ENCODE assay signal across 13 cellular contexts in the genomic region with DNA sequence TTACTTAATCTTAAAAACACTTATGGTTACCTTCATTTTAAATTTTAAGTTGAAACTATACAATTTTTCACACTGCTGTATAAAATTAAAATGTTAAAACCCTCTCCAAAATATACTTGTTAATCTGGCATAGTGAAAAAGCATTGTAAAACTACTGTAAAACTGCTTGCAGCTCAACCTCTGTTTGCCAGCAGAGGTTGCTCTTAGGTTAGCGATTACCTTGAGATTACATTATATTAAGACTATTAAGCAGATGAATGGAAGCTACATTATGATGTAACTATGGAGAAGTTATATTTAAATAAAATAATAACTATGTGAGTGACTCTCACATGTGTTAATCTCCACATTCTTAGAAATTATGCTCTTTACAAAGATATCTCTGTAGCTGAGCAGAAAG.
DNase-seq lines count a peak whose midpoint lies in the region; ATAC-seq and TF ChIP-seq lines count a peak whose summit lies in the region.
"Had no signal": no experiment of that assay in that cellular context is flagged by ENCODE, and none has a peak within 500 bp of the region (broad histone marks: within the 10 kb centered on the region; RNA-seq: fewer than 3 reads in every experiment).

No MANE protein-coding gene starts in this region.

- no peak overlapping the region for H4K5ac ChIP-seq in mesendoderm (ENCODE audit: low read length)

- no peak overlapping the region for H3K4me3 ChIP-seq in mesendoderm (ENCODE audit: low read length)
- H3K4me3 ChIP-seq: tibial nerve had no signal

- no peak overlapping the region for H3K4me2 ChIP-seq in mesendoderm (ENCODE audit: low read length)

- H2BK5ac ChIP-seq in mesendoderm (ENCODE audit: low read length): no peak overlapping the region

- H2BK15ac ChIP-seq in mesendoderm (replicated peaks; ENCODE audit: low read depth): no peak overlapping the region

- H3K4me1 ChIP-seq in mesendoderm (ENCODE audit: control insufficient read depth, low read depth, low read length): no peaks in the 10 kb centered on the region
- H3K4me1 ChIP-seq: tibial nerve had no signal

- no peak overlapping the region for H3K27ac Mint-ChIP-seq in T-cell
- H3K27ac Mint-ChIP-seq: natural killer cell treated with Interleukin-12 subunit alpha and Interleukin-12 subunit beta and Interleukin-15 and Interleukin-18, amount 100 ng/mL, for 72 hours had no signal

- no peak overlapping the region for H3K27ac ChIP-seq in mesendoderm (ENCODE audit: low read depth, low read length)
- H3K27ac ChIP-seq: tibial nerve had no signal

- no CpG with 5 or more reads among the region's 1 CpG for WGBS in mesendoderm (ENCODE audit: extremely low coverage, insufficient coverage, low lambda C conversion rate)

- CTCF ChIA-PET in T-cell (lab: Charles Lee): no interaction called here

- POLR2A ChIA-PET in T-cell (lab: Charles Lee): no interaction called here

- no peaks in the 10 kb centered on the region for H3K36me3 ChIP-seq in mesendoderm (ENCODE audit: control insufficient read depth, insufficient read depth, low read length)
- H3K36me3 ChIP-seq: tibial nerve had no signal

- ATAC-seq in T-cell (replicated peaks in 1 of 4) (no peak), GM18519 (IDR thresholded peaks at IDR 0.05; ENCODE audit: low FRiP score, unreplicated experiment) (no peak), HG02938 (IDR thresholded peaks at IDR 0.05; ENCODE audit: unreplicated experiment) (no peak)
- ATAC-seq: natural killer cell treated with Interleukin-12 subunit alpha and Interleukin-12 subunit beta and Interleukin-15 and Interleukin-18, amount 100 ng/mL, for 72 hours had no signal

- no peaks in the 10 kb centered on the region for H3K36me3 Mint-ChIP-seq in T-cell

- no peaks in the 10 kb centered on the region for H3K27me3 Mint-ChIP-seq in T-cell
- H3K27me3 Mint-ChIP-seq: natural killer cell treated with Interleukin-12 subunit alpha and Interleukin-12 subunit beta and Interleukin-15 and Interleukin-18, amount 100 ng/mL, for 72 hours had no signal

- no peak overlapping the region for H3K23ac ChIP-seq in mesendoderm (ENCODE audit: low read length)

- H3K18ac ChIP-seq in mesendoderm (ENCODE audit: low read length): no peak overlapping the region

- no peak overlapping the region for H3K4ac ChIP-seq in mesendoderm (ENCODE audit: low read depth, low read length)

- H3K4me1 Mint-ChIP-seq in T-cell: no peaks in the 10 kb centered on the region

- no peak overlapping the region for H3K9ac ChIP-seq in mesendoderm (ENCODE audit: low read length)

- TF ChIP-seq CTCF in LNCAP (IDR thresholded peaks at IDR 0.05): peak; percentile 89

- no peak overlapping the region for H2AK5ac ChIP-seq in mesendoderm (ENCODE audit: low read length)

- no peak overlapping the region for H2BK120ac ChIP-seq in mesendoderm (ENCODE audit: low read depth, low read length)

- H3K56ac ChIP-seq in mesendoderm (ENCODE audit: low read length): no peak overlapping the region

- H4K8ac ChIP-seq in mesendoderm (ENCODE audit: low read depth, low read length): no peak overlapping the region

- DNase-seq in NCI-H1417 (lab: John Stamatoyannopoulos, UW): peak in 2 of 3 experiments; percentile 14 to 61
- DNase-seq in NCI-H1417 treated with DMSO at 0.1 percent for 48 hours (lab: John Stamatoyannopoulos, UW): no peak
- peak; percentile 11 for DNase-seq in astrocyte of the hippocampus (ENCODE audit: low read depth, low spot score)
- DNase-seq in mesendoderm: peak; percentile 23
- DNase-seq in T-cell: no peak
- DNase-seq: activated CD4-positive, alpha-beta T cell treated with anti-CD3 and anti-CD28 coated beads, Interleukin-2, amount 50 U/mL, for 4 hours; anterior cingulate cortex; hippocampal formation had no signal

- peaks cover 3 to 11% (median 6%) of the 10 kb centered on the region in 3 donors for H3K9me3 Mint-ChIP-seq in T-cell

- H3K27me3 ChIP-seq in mesendoderm (ENCODE audit: insufficient read depth, low read length, poor library complexity): no peaks in the 10 kb centered on the region
- H3K27me3 ChIP-seq: tibial nerve had no signal

- H3K4me3 Mint-ChIP-seq in T-cell: no peak overlapping the region
- H3K4me3 Mint-ChIP-seq: natural killer cell treated with Interleukin-12 subunit alpha and Interleukin-12 subunit beta and Interleukin-15 and Interleukin-18, amount 100 ng/mL, for 72 hours had no signal

- H3K79me2 ChIP-seq in mesendoderm (ENCODE audit: control insufficient read depth, insufficient read depth, low read length): no peaks in the 10 kb centered on the region

- no peaks in the 10 kb centered on the region for H3K79me1 ChIP-seq in mesendoderm (ENCODE audit: low read length)

Comparison
In these comparisons a context has a peak if more than half of its experiments do, and no peak if none do; other contexts are left out.
1. DNase-seq: peak in NCI-H1417 (2 of 3), astrocyte of the hippocampus (single experiment) and mesendoderm (single experiment); none in NCI-H1417 treated with DMSO at 0.1 percent for 48 hours (single experiment) and T-cell (0 of 34).